In the genomic region with DNA sequence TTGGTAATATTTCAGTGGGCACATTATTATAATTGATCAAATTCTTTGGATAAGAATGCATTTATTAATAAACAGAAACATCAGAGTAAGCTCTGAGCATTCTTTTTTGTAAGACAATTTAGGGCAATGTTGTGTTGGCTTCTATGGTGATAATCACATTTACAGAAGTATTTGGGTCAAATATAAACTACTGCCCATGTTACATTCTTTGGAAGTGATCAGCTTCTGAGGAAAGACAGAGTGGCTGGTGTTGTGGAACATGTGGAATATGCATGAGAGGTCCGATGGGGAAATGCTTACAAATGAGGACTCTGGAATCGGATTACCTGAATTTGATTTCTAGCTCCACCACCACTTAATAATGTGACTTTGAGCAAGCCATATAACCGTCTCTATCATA, we compare ENCODE assay signal across 21 cellular contexts. TPM values are rescaled to one million over a fixed set of nuclear protein-coding genes. Genes with fewer than 3 reads are reported as not detected.
"Had no signal": no experiment of that assay in that cellular context is flagged by ENCODE, and none has a peak within 500 bp of the region (broad histone marks: within the 10 kb centered on the region; RNA-seq: fewer than 3 reads in every experiment).

No MANE protein-coding gene starts in this region.

- H3K27ac ChIP-seq: esophagus muscularis mucosa, hepatocyte, parathyroid adenoma, WERI-Rb-1 had no signal

- H3K4me3 ChIP-seq: esophagus muscularis mucosa, hepatocyte, smooth muscle cell had no signal

- DNase-seq: activated CD4-positive, alpha-beta T cell treated with anti-CD3 and anti-CD28 coated beads, Interleukin-2, amount 50 U/mL, for 4 hours; activated gamma-delta T cell treated with Interleukin-2 at 50 U/mL for 16 hours; amniotic stem cell; effector CD8-positive, alpha-beta T cell; midbrain; stimulated activated CD4-positive, alpha-beta T cell treated with anti-CD3 and anti-CD28 coated beads, Interleukin-4, amount 100 ng/mL, for 24 hours; WERI-Rb-1 had no signal

- H3K9me3 ChIP-seq: esophagus muscularis mucosa had no signal

- H3K27me3 ChIP-seq: esophagus muscularis mucosa, hepatocyte had no signal

- H3K79me2 ChIP-seq: hepatocyte, parathyroid adenoma had no signal

- H3K36me3 ChIP-seq: esophagus muscularis mucosa, WERI-Rb-1 had no signal

- ATAC-seq: activated naive CD4-positive, alpha-beta T cell treated with anti-CD3 and anti-CD28 coated beads, Interleukin-2, amount 50 U/mL, for 72 hours; left lobe of liver; sciatic nerve; stimulated activated effector memory CD8-positive, alpha-beta T cell treated with anti-CD3 and anti-CD28 coated beads, Interleukin-12 subunit alpha, Interleukin-12 subunit beta, amount 100 ng/mL, for 72 hours had no signal

- H3K4me2 ChIP-seq: hepatocyte, smooth muscle cell had no signal

- H3K4me1 ChIP-seq: esophagus muscularis mucosa, parathyroid adenoma had no signal

- H3K9ac ChIP-seq: parathyroid adenoma had no signal

- H2AFZ ChIP-seq: hepatocyte, parathyroid adenoma had no signal

RNA-seq across cellular contexts. Expression of a gene that starts 19.4 kb away (rescaled TPM):
- total RNA-seq: activated naive CD4-positive, alpha-beta T cell treated with anti-CD3 and anti-CD28 coated beads, Interleukin-2, amount 50 U/mL, for 72 hours; activated T-helper 1 cell treated with anti-CD3 and anti-CD28 coated beads, Interleukin-12 subunit alpha, Interleukin-12 subunit beta, Interleukin-2, Interleukin-4 antibody, amounts not matched to agents 30 ng/mL and 10 ng/mL and 1 ng/mL, durations not matched to agents 14 hours and 24 hours and 36 hours; cerebellum; esophagus muscularis mucosa; fibroblast of villous mesenchyme; glomerular endothelial cell; hepatocyte; left lobe of liver; lung microvascular endothelial cell; sciatic nerve; T-helper 2 cell treated with Interferon-gamma antibody and Interleukin-4, amounts not matched to agents 100 ng/mL and 5 ng/mL, for 36 hours had no signal

RNA-seq across cellular contexts. Expression of a gene that starts 37.5 kb away (rescaled TPM):
- total RNA-seq: activated naive CD4-positive, alpha-beta T cell treated with anti-CD3 and anti-CD28 coated beads, Interleukin-2, amount 50 U/mL, for 72 hours; activated T-helper 1 cell treated with anti-CD3 and anti-CD28 coated beads, Interleukin-12 subunit alpha, Interleukin-12 subunit beta, Interleukin-2, Interleukin-4 antibody, amounts not matched to agents 30 ng/mL and 10 ng/mL and 1 ng/mL, durations not matched to agents 14 hours and 24 hours and 36 hours; cerebellum; esophagus muscularis mucosa; fibroblast of villous mesenchyme; glomerular endothelial cell; hepatocyte; left lobe of liver; lung microvascular endothelial cell; sciatic nerve; T-helper 2 cell treated with Interferon-gamma antibody and Interleukin-4, amounts not matched to agents 100 ng/mL and 5 ng/mL, for 36 hours had no signal
- polyA plus RNA-seq: hepatocyte had no signal

RNA-seq across cellular contexts. Expression of a gene that starts 55.2 kb away (rescaled TPM):
- total RNA-seq: activated naive CD4-positive, alpha-beta T cell treated with anti-CD3 and anti-CD28 coated beads, Interleukin-2, amount 50 U/mL, for 72 hours; activated T-helper 1 cell treated with anti-CD3 and anti-CD28 coated beads, Interleukin-12 subunit alpha, Interleukin-12 subunit beta, Interleukin-2, Interleukin-4 antibody, amounts not matched to agents 30 ng/mL and 10 ng/mL and 1 ng/mL, durations not matched to agents 14 hours and 24 hours and 36 hours; cerebellum; esophagus muscularis mucosa; fibroblast of villous mesenchyme; glomerular endothelial cell; left lobe of liver; lung microvascular endothelial cell; sciatic nerve; T-helper 2 cell treated with Interferon-gamma antibody and Interleukin-4, amounts not matched to agents 100 ng/mL and 5 ng/mL, for 36 hours had no signal
- polyA plus RNA-seq: hepatocyte had no signal
